11 cellular contexts compared by ENCODE assay signal in the genomic region with DNA sequence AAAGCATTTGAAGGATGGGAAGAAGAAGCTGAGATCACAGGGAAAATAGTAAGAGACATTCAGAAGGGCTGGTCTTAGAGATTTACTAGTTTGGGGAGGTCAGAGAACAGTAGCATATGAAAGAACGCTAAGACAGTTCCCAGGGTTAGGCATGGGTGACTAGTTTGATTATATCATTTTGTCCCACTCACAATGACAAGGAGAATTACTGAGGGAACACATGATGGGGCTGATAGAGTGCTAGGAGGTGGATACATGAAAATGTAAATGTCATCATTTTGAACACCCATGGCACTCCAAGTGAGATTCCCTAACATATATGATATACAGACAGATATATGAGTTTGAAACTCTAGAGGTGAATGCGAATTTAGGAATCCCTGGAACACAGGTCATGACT.
"Had no signal": no experiment of that assay in that cellular context is flagged by ENCODE, and none has a peak within 500 bp of the region (broad histone marks: within the 10 kb centered on the region; RNA-seq: fewer than 3 reads in every experiment).

No MANE protein-coding gene starts in this region.

- H3K4me1 Mint-ChIP-seq: GM23338 had no signal

- H3K9me3 Mint-ChIP-seq: GM23338, H9, HFFc6 had no signal

- H3K4me3 Mint-ChIP-seq: GM23338, H9, HFFc6 had no signal

- H3K27ac Mint-ChIP-seq: GM23338, H9, HFFc6 had no signal

- DNase-seq: GM23248, GOT3, H7, H9, HCEC 1CT, HFFc6 had no signal

- H3K4me3 ChIP-seq: GM23248, GM23338, HAP-1 had no signal

- H3K4me2 ChIP-seq: GM23338 had no signal

- H2AFZ ChIP-seq: GM23248, GM23338 had no signal

- H3K36me3 ChIP-seq: HAP-1 had no signal

- H3K27ac ChIP-seq: GM23248 had no signal

- ATAC-seq: GM23338, HCT116 had no signal

- H3K9me3 ChIP-seq: HAP-1 had no signal

- H3K9ac ChIP-seq: GM23248 had no signal

- FAIRE-seq: H1, H54 had no signal

- H3K4me1 ChIP-seq: HAP-1 had no signal
